ENCODE assay signal across 16 cellular contexts in the genomic region with DNA sequence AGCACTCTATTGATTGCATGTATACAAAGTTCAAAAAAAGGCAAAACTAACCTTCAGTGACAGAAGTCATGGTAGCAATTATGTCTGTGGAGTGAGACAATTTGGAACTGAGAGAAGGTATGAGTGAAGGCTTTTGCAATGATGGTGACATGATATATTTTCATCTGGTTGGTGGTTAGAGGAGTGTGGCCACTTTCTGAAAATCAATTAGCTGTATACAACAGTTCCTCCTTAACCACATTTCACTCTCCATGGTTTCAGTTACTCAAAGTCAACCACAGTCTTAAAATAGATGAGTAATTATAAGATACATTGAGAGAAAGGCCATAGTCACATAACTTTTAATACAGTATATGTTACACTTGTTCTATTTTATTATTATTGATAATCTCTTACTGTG. TPM values are rescaled to one million over a fixed set of nuclear protein-coding genes. Genes with fewer than 3 reads are reported as not detected.
DNase-seq lines count a peak whose midpoint lies in the region; ATAC-seq and TF ChIP-seq lines count a peak whose summit lies in the region.
"Had no signal": no experiment of that assay in that cellular context is flagged by ENCODE, and none has a peak within 500 bp of the region (broad histone marks: within the 10 kb centered on the region; RNA-seq: fewer than 3 reads in every experiment).

No MANE protein-coding gene starts in this region.

- H3K36me3 ChIP-seq in BLaER1 treated with 17β-estradiol and CSF1 and Interleukin-3, amounts not matched to agents 10 nM and 100 nM, result no peaks in the 10 kb centered on the region
- H3K36me3 ChIP-seq in heart right ventricle (no peaks in the 10 kb centered on the region), SK-N-SH (replicated peaks in 1 of 2; ENCODE audit: control insufficient read depth in 1 of 2, insufficient read depth in 2 of 2, low read length in 1 of 2) (no peaks in the 10 kb centered on the region)
- H3K36me3 ChIP-seq: MG63, SJCRH30 had no signal

- H3K9me2 ChIP-seq in SK-N-SH, result no peaks in the 10 kb centered on the region

- no peaks in the 10 kb centered on the region for H3K27me3 Mint-ChIP-seq in Calu3 (ENCODE audit: unreplicated experiment)

- H2AFZ ChIP-seq in SK-N-SH (ENCODE audit: low read depth), result no peak overlapping the region

- H3K27ac Mint-ChIP-seq in Calu3 (ENCODE audit: unreplicated experiment), result no peak overlapping the region
- H3K27ac Mint-ChIP-seq: endodermal cell had no signal

- H3F3A ChIP-seq in SK-N-SH (replicated peaks; ENCODE audit: insufficient read depth), result no peaks in the 10 kb centered on the region

- peaks cover 0 to 94% (median 25%) of the 10 kb centered on the region in 11 experiments; a peak in 14 of 22 replicates for H3K27me3 ChIP-seq in BLaER1 treated with 17β-estradiol and CSF1 and Interleukin-3, amounts not matched to agents 10 nM and 100 nM
- H3K27me3 ChIP-seq in heart right ventricle (no peaks in the 10 kb centered on the region), SK-N-SH (ENCODE audit: insufficient read depth) (no peaks in the 10 kb centered on the region)
- H3K27me3 ChIP-seq: MG63, SJCRH30 had no signal

- POLR2A ChIA-PET in SK-N-SH (lab: Yijun Ruan, JAX), result no interaction called here

- peak overlapping the region in 8 of 11 experiments; percentile 7 to 65 (median 46); a peak in 9 of 22 replicates for H3K4me2 ChIP-seq in BLaER1 treated with 17β-estradiol and CSF1 and Interleukin-3, amounts not matched to agents 10 nM and 100 nM
- no peak overlapping the region for H3K4me2 ChIP-seq in SK-N-SH

- no peak overlapping the region for H3K9ac ChIP-seq in BLaER1 treated with 17β-estradiol and CSF1 and Interleukin-3, amounts not matched to agents 10 nM and 100 nM
- H3K9ac ChIP-seq in SK-N-SH, result no peak overlapping the region

- DNase-seq in OCI-M1 (lab: John Stamatoyannopoulos, UW), result peak; percentile 36
- no peak for DNase-seq in heart right ventricle
- DNase-seq in SK-N-SH, result no peak
- no peak for DNase-seq in Calu3
- DNase-seq: activated CD4-positive, CD25-positive, alpha-beta regulatory T cell treated with anti-CD3 and anti-CD28 coated beads, Interleukin-2, amount 50 U/mL, for 72 hours; endodermal cell; hippocampal formation; MG63; NCI-H2171 treated with DMSO at 0.1 percent for 48 hours; NK-92 treated with Interleukin-12 subunit alpha and Interleukin-12 subunit beta, amount 100 ng/mL, for 24 hours; SJCRH30 had no signal

- no TSS peak for BruUV-seq in Calu3 (replicated peaks; lab: Mats Ljungman, UMichigan)

- TF ChIP-seq EP300 in SK-N-SH (IDR thresholded peaks at IDR 0.05; ENCODE audit: borderline replicate concordance in 1 of 2, low read depth in 1 of 2, low read length in 1 of 2), result no peak

- peak overlapping the region in 1 of 11 experiments; percentile 60; a peak in 2 of 22 replicates for H3K27ac ChIP-seq in BLaER1 treated with 17β-estradiol and CSF1 and Interleukin-3, amounts not matched to agents 10 nM and 100 nM
- no peak overlapping the region for H3K27ac ChIP-seq in heart right ventricle
- no peak overlapping the region for H3K27ac ChIP-seq in SK-N-SH (ENCODE audit: low read depth in 2 of 2, low read length in 1 of 2)
- H3K27ac ChIP-seq: SJCRH30 had no signal

- no peak overlapping the region for H3K4me3 Mint-ChIP-seq in Calu3 (ENCODE audit: low read depth, unreplicated experiment)
- H3K4me3 Mint-ChIP-seq: endodermal cell had no signal

- no peak for TF ChIP-seq RAD21 in SK-N-SH (IDR thresholded peaks at IDR 0.05; ENCODE audit: low read length)

- no peak overlapping the region for H3K4me3 ChIP-seq in BLaER1 treated with 17β-estradiol and CSF1 and Interleukin-3, amounts not matched to agents 10 nM and 100 nM
- H3K4me3 ChIP-seq in heart right ventricle, result no peak overlapping the region
- no peak overlapping the region for H3K4me3 ChIP-seq in SK-N-SH (ENCODE audit: low read depth in 2 of 2, low read length in 1 of 2)
- H3K4me3 ChIP-seq: MG63, SJCRH30 had no signal

- peaks cover 6 to 20% (median 12%) of the 10 kb centered on the region in 10 experiments; a peak in 15 of 20 replicates for H3K4me1 ChIP-seq in BLaER1 treated with 17β-estradiol and CSF1 and Interleukin-3, amounts not matched to agents 10 nM and 100 nM
- H3K4me1 ChIP-seq in heart right ventricle (peaks cover 0 to under 1% (median 0%) of the 10 kb centered on the region in 9 donors), SK-N-SH (ENCODE audit: control insufficient read depth in 1 of 2, insufficient read depth in 2 of 2, low read depth in 1 of 2, low read length in 1 of 2) (no peaks in the 10 kb centered on the region; a peak in 1 of 4 replicates)
- H3K4me1 ChIP-seq: SJCRH30 had no signal

- no peaks in the 10 kb centered on the region for H3K36me3 Mint-ChIP-seq in Calu3 (ENCODE audit: insufficient read depth, unreplicated experiment)

- TF ChIP-seq CTCF in heart right ventricle (IDR thresholded peaks at IDR 0.05), result no peak
- TF ChIP-seq CTCF in SK-N-SH (IDR thresholded peaks at IDR 0.05), result no peak
- no peak for TF ChIP-seq CTCF in Calu3 (IDR thresholded peaks at IDR 0.05; ENCODE audit: unreplicated experiment)

- intact Hi-C loops in heart right ventricle (cut with DNase I), result no loop called here
- intact Hi-C loops in Calu3 (cut with micrococcal nuclease; ENCODE audit: unreplicated experiment), result no loop called here

- peaks cover 10 to 46% (median 26%) of the 10 kb centered on the region in 11 experiments; a peak in 20 of 22 replicates for H3K9me3 ChIP-seq in BLaER1 treated with 17β-estradiol and CSF1 and Interleukin-3, amounts not matched to agents 10 nM and 100 nM (replicated peaks in 1 of 11)
- H3K9me3 ChIP-seq in heart right ventricle (peaks cover 0 to 21% (median 7%) of the 10 kb centered on the region in 11 donors), SK-N-SH (no peaks in the 10 kb centered on the region)
- H3K9me3 ChIP-seq: MG63, SJCRH30 had no signal

- no peaks in the 10 kb centered on the region for H3K79me2 ChIP-seq in SK-N-SH (ENCODE audit: insufficient read depth)

- no peaks in the 10 kb centered on the region for H3K4me1 Mint-ChIP-seq in Calu3 (ENCODE audit: low read depth, unreplicated experiment)

- peaks cover 0 to 5% (median 0%) of the 10 kb centered on the region in 11 experiments; a peak in 1 of 22 replicates for H4K20me1 ChIP-seq in BLaER1 treated with 17β-estradiol and CSF1 and Interleukin-3, amounts not matched to agents 10 nM and 100 nM
- H4K20me1 ChIP-seq in SK-N-SH (ENCODE audit: insufficient read depth), result no peaks in the 10 kb centered on the region

- peak; percentile 52 for ATAC-seq in GM18909 (IDR thresholded peaks at IDR 0.05; ENCODE audit: poor library complexity, unreplicated experiment)
- peak; percentile 91 for ATAC-seq in HG03469 (IDR thresholded peaks at IDR 0.05; ENCODE audit: unreplicated experiment)
- ATAC-seq in heart right ventricle, result no peak
- ATAC-seq in HG03097 (IDR thresholded peaks at IDR 0.05; ENCODE audit: low FRiP score, unreplicated experiment), result no peak

- CTCF ChIA-PET in SK-N-SH (lab: Yijun Ruan, JAX) (interaction anchor here (0.9 kb wide), 1 partner anchor 171 kb away, joined by 3 read pairs; no protein-coding TSS in a partner anchor), Calu3 (lab: Charles Lee) (no interaction called here)

- H3K9me3 Mint-ChIP-seq in Calu3 (ENCODE audit: low read depth, unreplicated experiment), result peaks cover 8% of the 10 kb centered on the region

TF ChIP-seq in SK-N-SH, 30 proteins besides CTCF, POLR2A, EP300 and RAD21 (continues in another document):
- TF ChIP-seq TCF12 (IDR thresholded peaks at IDR 0.05), result no peak
- TF ChIP-seq POLR2AphosphoS5 (IDR thresholded peaks at IDR 0.05; ENCODE audit: low read depth, low read length), result no peak
- no peak for TF ChIP-seq JUND (IDR thresholded peaks at IDR 0.05)
- TF ChIP-seq, protein P1, sequence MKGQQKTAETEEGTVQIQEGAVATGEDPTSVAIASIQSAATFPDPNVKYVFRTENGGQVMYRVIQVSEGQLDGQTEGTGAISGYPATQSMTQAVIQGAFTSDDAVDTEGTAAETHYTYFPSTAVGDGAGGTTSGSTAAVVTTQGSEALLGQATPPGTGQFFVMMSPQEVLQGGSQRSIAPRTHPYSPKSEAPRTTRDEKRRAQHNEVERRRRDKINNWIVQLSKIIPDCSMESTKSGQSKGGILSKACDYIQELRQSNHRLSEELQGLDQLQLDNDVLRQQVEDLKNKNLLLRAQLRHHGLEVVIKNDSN (IDR thresholded peaks at IDR 0.05; ENCODE audit: borderline replicate concordance, low read depth), result no peak
- TF ChIP-seq, protein P2, sequence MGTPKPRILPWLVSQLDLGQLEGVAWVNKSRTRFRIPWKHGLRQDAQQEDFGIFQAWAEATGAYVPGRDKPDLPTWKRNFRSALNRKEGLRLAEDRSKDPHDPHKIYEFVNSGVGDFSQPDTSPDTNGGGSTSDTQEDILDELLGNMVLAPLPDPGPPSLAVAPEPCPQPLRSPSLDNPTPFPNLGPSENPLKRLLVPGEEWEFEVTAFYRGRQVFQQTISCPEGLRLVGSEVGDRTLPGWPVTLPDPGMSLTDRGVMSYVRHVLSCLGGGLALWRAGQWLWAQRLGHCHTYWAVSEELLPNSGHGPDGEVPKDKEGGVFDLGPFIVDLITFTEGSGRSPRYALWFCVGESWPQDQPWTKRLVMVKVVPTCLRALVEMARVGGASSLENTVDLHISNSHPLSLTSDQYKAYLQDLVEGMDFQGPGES (IDR thresholded peaks at IDR 0.05; ENCODE audit: low read depth, low read length), result no peak
- no peak for TF ChIP-seq RFX5 (IDR thresholded peaks at IDR 0.05; ENCODE audit: low read length)
- TF ChIP-seq FOXM1 (IDR thresholded peaks at IDR 0.05; ENCODE audit: low read depth), result no peak
- TF ChIP-seq, protein P3, sequence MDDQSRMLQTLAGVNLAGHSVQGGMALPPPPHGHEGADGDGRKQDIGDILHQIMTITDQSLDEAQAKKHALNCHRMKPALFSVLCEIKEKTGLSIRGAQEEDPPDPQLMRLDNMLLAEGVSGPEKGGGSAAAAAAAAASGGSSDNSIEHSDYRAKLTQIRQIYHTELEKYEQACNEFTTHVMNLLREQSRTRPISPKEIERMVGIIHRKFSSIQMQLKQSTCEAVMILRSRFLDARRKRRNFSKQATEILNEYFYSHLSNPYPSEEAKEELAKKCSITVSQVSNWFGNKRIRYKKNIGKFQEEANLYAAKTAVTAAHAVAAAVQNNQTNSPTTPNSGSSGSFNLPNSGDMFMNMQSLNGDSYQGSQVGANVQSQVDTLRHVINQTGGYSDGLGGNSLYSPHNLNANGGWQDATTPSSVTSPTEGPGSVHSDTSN (IDR thresholded peaks at IDR 0.05), result no peak
- TF ChIP-seq TAF1 (IDR thresholded peaks at IDR 0.05; ENCODE audit: borderline replicate concordance, low read depth, low read length), result no peak

RNA-seq across cellular contexts. Expression of a gene that starts 26.2 kb away (rescaled TPM):
- under 1 TPM in 3 of 10 donors, not detected in 7; 0.04 to 0.65 (median 0.47) TPM for total RNA-seq in heart right ventricle
- under 1 TPM in 1 of 2 donors, not detected in 1; 0.03 TPM for polyA plus RNA-seq in heart right ventricle
- polyA plus RNA-seq in SK-N-SH (2012; rRNA removed), result under 0.01 TPM in 1 of 2 replicates, not detected in the other
- 0.01 TPM in 1 of 2 replicates, not detected in the other for polyA plus RNA-seq in SK-N-SH (2012; cell fraction: cytosol; rRNA removed)
- polyA plus RNA-seq in SK-N-SH (2012; cell fraction: nucleus; rRNA removed), result not detected in 2 replicates
- not detected in 2 replicates for total RNA-seq in Calu3 (2022)
- polyA plus RNA-seq: AG04450 had no signal

Comparison
In these comparisons a context has a peak if more than half of its experiments do, and no peak if none do; other contexts are left out.
1. ATAC-seq: peak in GM18909 (single experiment) and HG03469 (single experiment); none in heart right ventricle (0 of 8) and HG03097 (single experiment).